Comparison of ENCODE assay signal across 1 cellular context in genomic region chr15:40927497-40928346, GRCh38.
TF ChIP-seq lines count a peak whose summit lies in the region.

No MANE protein-coding gene starts in this region.

TF ChIP-seq in HCT116, 20 proteins besides CTCF, POLR2A, EP300 and RAD21 (continued from another document):
- TF ChIP-seq REST (IDR thresholded peaks at IDR 0.05; ENCODE audit: low read depth), result no peak
